ENCODE assay signal across 1 cellular context in the genomic region with DNA sequence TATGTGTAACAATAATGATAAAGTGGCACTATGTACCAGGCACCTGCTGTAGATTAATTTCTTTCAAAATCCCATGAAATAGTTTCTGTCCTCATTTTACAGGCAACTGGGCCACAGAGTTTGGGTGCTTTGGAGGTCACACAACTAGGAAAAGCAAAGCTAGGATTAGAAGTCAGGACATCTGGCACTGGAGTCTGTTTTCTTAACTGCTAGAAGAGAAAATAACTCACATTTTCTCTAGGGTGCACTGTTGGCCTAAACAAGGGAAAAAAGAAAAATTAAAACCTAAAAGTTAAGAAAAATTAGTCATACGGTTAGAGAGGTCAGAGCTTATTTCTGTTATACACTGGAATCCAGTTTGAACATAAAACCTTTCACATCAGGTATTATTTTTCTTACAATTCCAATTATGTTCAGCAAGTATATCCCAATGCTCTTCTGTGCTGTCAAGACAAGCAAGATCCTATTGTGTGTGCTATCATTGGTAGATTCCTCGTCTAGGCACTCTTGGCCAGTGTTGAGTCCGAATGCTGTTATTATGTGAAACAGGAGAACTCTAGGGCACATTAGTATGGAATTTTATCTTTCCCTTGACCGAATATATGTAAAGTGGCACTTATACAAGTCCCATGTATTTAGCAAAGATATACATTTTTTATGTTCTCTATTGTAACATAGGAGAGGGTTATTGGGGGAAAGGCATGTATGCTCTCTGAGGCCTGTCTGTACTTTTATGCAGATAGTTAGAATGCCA.
TF ChIP-seq lines count a peak whose summit lies in the region.

No MANE protein-coding gene starts in this region.

TF ChIP-seq in K562, 482 proteins besides CTCF, POLR2A, EP300 and RAD21:
- no peak for TF ChIP-seq DDX20 (tag; IDR thresholded peaks at IDR 0.05; ENCODE audit: low read depth)
- no peak for TF ChIP-seq ZNF696 (CRISPR knock-in tag; conservative IDR thresholded peaks at IDR 0.05)
- no peak for TF ChIP-seq PHF20 (IDR thresholded peaks at IDR 0.05; ENCODE audit: partially characterized antibody)
- TF ChIP-seq ZNF436 (CRISPR knock-in tag; IDR thresholded peaks at IDR 0.05) = no peak
